Comparison of ENCODE assay signal across 16 cellular contexts in the genomic region with DNA sequence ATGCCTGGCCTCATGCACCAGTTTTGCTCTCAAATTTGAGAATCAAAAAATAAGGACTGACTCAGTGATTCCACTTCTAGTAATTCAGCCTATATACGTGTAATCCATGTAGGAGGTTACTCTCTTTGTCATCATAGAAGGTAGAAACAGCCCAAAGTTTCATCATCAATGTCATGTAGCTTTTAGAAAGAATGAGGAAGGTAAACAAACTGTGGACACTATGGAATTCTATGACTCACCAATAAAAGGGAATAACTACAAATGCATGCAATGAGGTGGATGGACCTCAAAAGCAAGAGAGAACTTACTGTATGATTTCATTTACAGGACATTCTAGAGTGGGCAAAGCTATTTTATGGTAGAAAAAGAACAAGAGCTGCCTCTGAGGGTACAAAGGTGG.
DNase-seq lines count a peak whose midpoint lies in the region; FAIRE-seq and TF ChIP-seq lines count a peak whose summit lies in the region.
"Had no signal": no experiment of that assay in that cellular context is flagged by ENCODE, and none has a peak within 500 bp of the region (broad histone marks: within the 10 kb centered on the region; RNA-seq: fewer than 3 reads in every experiment).

No MANE protein-coding gene starts in this region.

- peak; percentile 79 for FAIRE-seq in astrocyte (lab: Jason Lieb, UNC)

- no peaks in the 10 kb centered on the region for H3K36me3 ChIP-seq in ACC112 (ENCODE audit: insufficient read depth, low read length)
- H3K36me3 ChIP-seq in astrocyte (ENCODE audit: insufficient read depth, low read length) = no peaks in the 10 kb centered on the region
- no peaks in the 10 kb centered on the region for H3K36me3 ChIP-seq in stomach

- no peak for TF ChIP-seq EP300 in stomach (IDR thresholded peaks at IDR 0.05)

- intact Hi-C loops in stomach (cut with DNase I; ENCODE audit: low total_unique reads) = no loop called here

- DNase-seq in HS-27A (ENCODE audit: low read depth) = peak; percentile 87
- DNase-seq in astrocyte (ENCODE audit: low read depth) = peak; percentile 98
- peak; percentile 7 for DNase-seq in glomerular visceral epithelial cell (ENCODE audit: extremely low spot score)
- no peak for DNase-seq in stomach
- DNase-seq in occipital lobe (lab: John Stamatoyannopoulos, UW) = no peak
- DNase-seq in D341Med (ENCODE audit: low spot score) = no peak
- DNase-seq in NCI-H510A treated with DMSO at 0.1 percent for 48 hours (lab: John Stamatoyannopoulos, UW) = no peak
- DNase-seq: activated CD4-positive, alpha-beta T cell treated with anti-CD3 and anti-CD28 coated beads for 36 hours; AML-193; KG1; naive B cell; stimulated activated CD4-positive, alpha-beta T cell treated with anti-CD3 and anti-CD28 coated beads, Interleukin-12 subunit alpha, Interleukin-12 subunit beta, amount 100 ng/mL, for 4 hours had no signal

- TF ChIP-seq CTCF in astrocyte (IDR thresholded peaks at IDR 0.05; ENCODE audit: insufficient read depth, low read depth, low read length) = no peak
- no peak for TF ChIP-seq CTCF in stomach (IDR thresholded peaks at IDR 0.05)

- WGBS in stomach, 5 donors = 79 to 88% (median 83%) methylated on average over 1 of the region's 1 CpG

- H3K4me2 ChIP-seq in astrocyte (ENCODE audit: low read length) = peak overlapping the region; percentile 6

- peak overlapping the region; percentile 84 for H3K27ac Mint-ChIP-seq in astrocyte (ENCODE audit: unreplicated experiment)
- H3K27ac Mint-ChIP-seq: activated CD4-positive, alpha-beta T cell treated with anti-CD3 and anti-CD28 coated beads for 36 hours; activated T-helper 17 cell treated with anti-CD3 and anti-CD28 coated beads, Interleukin-2, amount 50 U/mL, for 72 hours; GM23338; naive B cell had no signal

- H3K79me2 ChIP-seq in ACC112 (ENCODE audit: control insufficient read depth, insufficient read depth, low read length, unreplicated experiment) (no peaks in the 10 kb centered on the region), astrocyte (ENCODE audit: insufficient read depth, low read length) (no peaks in the 10 kb centered on the region)

- no peaks in the 10 kb centered on the region for H4K20me1 ChIP-seq in astrocyte (ENCODE audit: insufficient read depth, low read length)

- H3K9me3 ChIP-seq in astrocyte (ENCODE audit: insufficient read depth, low read depth, low read length) (no peaks in the 10 kb centered on the region), stomach (no peaks in the 10 kb centered on the region)

- TF ChIP-seq POLR2A in stomach (IDR thresholded peaks at IDR 0.05) = no peak

- H3K4me1 Mint-ChIP-seq in astrocyte (ENCODE audit: low read depth, unreplicated experiment) = peaks cover 23% of the 10 kb centered on the region
- H3K4me1 Mint-ChIP-seq: activated T-helper 17 cell treated with anti-CD3 and anti-CD28 coated beads, Interleukin-2, amount 50 U/mL, for 72 hours; naive B cell had no signal

- H3K9me3 Mint-ChIP-seq in astrocyte (ENCODE audit: unreplicated experiment) = no peaks in the 10 kb centered on the region
- H3K9me3 Mint-ChIP-seq: activated T-helper 17 cell treated with anti-CD3 and anti-CD28 coated beads, Interleukin-2, amount 50 U/mL, for 72 hours; GM23338 had no signal

- no peak overlapping the region for H2AFZ ChIP-seq in ACC112 (ENCODE audit: low read length, unreplicated experiment)
- H2AFZ ChIP-seq in astrocyte (ENCODE audit: low read depth, low read length) = no peak overlapping the region

- H3K4me3 ChIP-seq in ACC112 (ENCODE audit: low read depth, low read length) (no peak overlapping the region), astrocyte (ENCODE audit: insufficient read depth, low read depth, low read length) (no peak overlapping the region), stomach (no peak overlapping the region)
- H3K4me3 ChIP-seq: GM23338, SK-N-MC had no signal

- no peaks in the 10 kb centered on the region for H3K27me3 Mint-ChIP-seq in astrocyte (ENCODE audit: low read depth, unreplicated experiment)
- H3K27me3 Mint-ChIP-seq: activated T-helper 17 cell treated with anti-CD3 and anti-CD28 coated beads, Interleukin-2, amount 50 U/mL, for 72 hours had no signal

- no peak overlapping the region for H3K4me3 Mint-ChIP-seq in astrocyte (ENCODE audit: unreplicated experiment)
- H3K4me3 Mint-ChIP-seq: activated CD4-positive, alpha-beta T cell treated with anti-CD3 and anti-CD28 coated beads for 36 hours; activated T-helper 17 cell treated with anti-CD3 and anti-CD28 coated beads, Interleukin-2, amount 50 U/mL, for 72 hours; GM23338; naive B cell had no signal

- H3K4me1 ChIP-seq in ACC112 (ENCODE audit: control insufficient read depth, insufficient read depth, low read length, unreplicated experiment) (peaks cover 13% of the 10 kb centered on the region), astrocyte (ENCODE audit: insufficient read depth, low read length) (peaks cover 34% of the 10 kb centered on the region), stomach (peaks cover 0 to 10% (median 0%) of the 10 kb centered on the region in 4 donors)

- peak overlapping the region; percentile 37 for H3K9ac ChIP-seq in astrocyte (ENCODE audit: low read length)

- no peaks in the 10 kb centered on the region for H3K36me3 Mint-ChIP-seq in astrocyte (ENCODE audit: low read depth, unreplicated experiment)
- H3K36me3 Mint-ChIP-seq: naive B cell had no signal

- peak overlapping the region; percentile 72 for H3K27ac ChIP-seq in ACC112 (ENCODE audit: low read depth, low read length)
- H3K27ac ChIP-seq in astrocyte (ENCODE audit: low read depth, low read length) = peak overlapping the region; percentile 87
- no peak overlapping the region for H3K27ac ChIP-seq in stomach
- H3K27ac ChIP-seq: SK-N-MC had no signal

- no peaks in the 10 kb centered on the region for H3K27me3 ChIP-seq in ACC112 (ENCODE audit: insufficient read depth, low read length)
- H3K27me3 ChIP-seq in astrocyte (ENCODE audit: insufficient read depth, low read length) = no peaks in the 10 kb centered on the region
- no peaks in the 10 kb centered on the region for H3K27me3 ChIP-seq in stomach

Comparison
In these comparisons a context has a peak if more than half of its experiments do, and no peak if none do; other contexts are left out.
1. H3K27ac ChIP-seq: peak in ACC112 (single experiment) and astrocyte (single experiment); none in stomach (0 of 5).
2. DNase-seq: peak in HS-27A (single experiment), astrocyte (single experiment) and glomerular visceral epithelial cell (single experiment); none in stomach (single experiment), occipital lobe (single experiment), D341Med (single experiment) and NCI-H510A treated with DMSO at 0.1 percent for 48 hours (single experiment).